Comparison of ENCODE assay signal across 9 cellular contexts in genomic region chr11:128831781-128832497, GRCh38. TPM values are rescaled to one million over a fixed set of nuclear protein-coding genes. Genes with fewer than 3 reads are reported as not detected.
DNase-seq lines count a peak whose midpoint lies in the region; ATAC-seq and TF ChIP-seq lines count a peak whose summit lies in the region.
"Had no signal": no experiment of that assay in that cellular context is flagged by ENCODE, and none has a peak within 500 bp of the region (broad histone marks: within the 10 kb centered on the region; RNA-seq: fewer than 3 reads in every experiment).

No MANE protein-coding gene starts in this region.

- peak overlapping the region in 1 of 4 donors; percentile 68 for H3K27ac ChIP-seq in Peyer's patch

- H3K36me3 ChIP-seq in Peyer's patch: no peaks in the 10 kb centered on the region

- peak overlapping the region; percentile 67 for H3K27ac Mint-ChIP-seq in activated CD8-positive, alpha-beta memory T cell treated with anti-CD3 and anti-CD28 coated beads, Interleukin-2, amount 10 ng/mL, durations not matched to agents 7 days and 5 days
- H3K27ac Mint-ChIP-seq in stimulated activated effector memory CD8-positive, alpha-beta T cell treated with anti-CD3 and anti-CD28 coated beads, Interleukin-12 subunit alpha, Interleukin-12 subunit beta, amount 100 ng/mL, for 72 hours: peak overlapping the region; percentile 41

- no peaks in the 10 kb centered on the region for H3K4me1 ChIP-seq in Peyer's patch

- TF ChIP-seq CTCF in Peyer's patch (IDR thresholded peaks at IDR 0.05): no peak

- H3K36me3 Mint-ChIP-seq in activated CD8-positive, alpha-beta memory T cell treated with anti-CD3 and anti-CD28 coated beads, Interleukin-2, amount 10 ng/mL, durations not matched to agents 7 days and 5 days: peaks cover 2% of the 10 kb centered on the region
- H3K36me3 Mint-ChIP-seq in stimulated activated effector memory CD8-positive, alpha-beta T cell treated with anti-CD3 and anti-CD28 coated beads, Interleukin-12 subunit alpha, Interleukin-12 subunit beta, amount 100 ng/mL, for 72 hours: no peaks in the 10 kb centered on the region

- no peaks in the 10 kb centered on the region for H3K9me3 Mint-ChIP-seq in activated CD8-positive, alpha-beta memory T cell treated with anti-CD3 and anti-CD28 coated beads, Interleukin-2, amount 10 ng/mL, durations not matched to agents 7 days and 5 days (ENCODE audit: low read depth)
- H3K9me3 Mint-ChIP-seq in stimulated activated effector memory CD8-positive, alpha-beta T cell treated with anti-CD3 and anti-CD28 coated beads, Interleukin-12 subunit alpha, Interleukin-12 subunit beta, amount 100 ng/mL, for 72 hours: no peaks in the 10 kb centered on the region

- DNase-seq in activated CD8-positive, alpha-beta memory T cell treated with anti-CD3 and anti-CD28 coated beads, Interleukin-2, amount 10 ng/mL, durations not matched to agents 7 days and 5 days: no peak
- DNase-seq in activated CD8-positive, alpha-beta memory T cell treated with anti-CD3 and anti-CD28 coated beads, Interleukin-2, amount 50 U/mL, for 4 hours: no peak
- DNase-seq in SW480 (ENCODE audit: low spot score) (peak; percentile 60), NK-92 (lab: John Stamatoyannopoulos, UW; ENCODE audit: unreplicated experiment) (no peak), Peyer's patch (no peak), cerebellum (ENCODE audit: low spot score) (no peak)
- DNase-seq in stimulated activated effector memory CD8-positive, alpha-beta T cell treated with anti-CD3 and anti-CD28 coated beads, Interleukin-12 subunit alpha, Interleukin-12 subunit beta, amount 100 ng/mL, for 72 hours (ENCODE audit: low spot score in 2 of 2): no peak

- H3K4me3 Mint-ChIP-seq in activated CD8-positive, alpha-beta memory T cell treated with anti-CD3 and anti-CD28 coated beads, Interleukin-2, amount 10 ng/mL, durations not matched to agents 7 days and 5 days: peak overlapping the region; percentile 7
- peak overlapping the region; percentile 7 for H3K4me3 Mint-ChIP-seq in stimulated activated effector memory CD8-positive, alpha-beta T cell treated with anti-CD3 and anti-CD28 coated beads, Interleukin-12 subunit alpha, Interleukin-12 subunit beta, amount 100 ng/mL, for 72 hours

- no peak for TF ChIP-seq POLR2A in Peyer's patch (IDR thresholded peaks at IDR 0.05)

- no peaks in the 10 kb centered on the region for H3K27me3 Mint-ChIP-seq in activated CD8-positive, alpha-beta memory T cell treated with anti-CD3 and anti-CD28 coated beads, Interleukin-2, amount 10 ng/mL, durations not matched to agents 7 days and 5 days

- no peaks in the 10 kb centered on the region for H3K9me3 ChIP-seq in Peyer's patch

- no peaks in the 10 kb centered on the region for H3K27me3 ChIP-seq in Peyer's patch

- H3K4me3 ChIP-seq in Peyer's patch: no peak overlapping the region

- CTCF ChIA-PET in activated CD8-positive, alpha-beta memory T cell treated with anti-CD3 and anti-CD28 coated beads, Interleukin-2, amount 10 ng/mL, durations not matched to agents 7 days and 5 days (lab: Charles Lee): interaction anchor here (1.1 to 13.5 kb wide), 34 partner anchors 9 to 799 kb away, joined by 3 to 102 read pairs (median 6); partner anchors contain the start of gene FLI1

- H3K4me1 Mint-ChIP-seq in activated CD8-positive, alpha-beta memory T cell treated with anti-CD3 and anti-CD28 coated beads, Interleukin-2, amount 10 ng/mL, durations not matched to agents 7 days and 5 days: peaks cover 28% of the 10 kb centered on the region
- H3K4me1 Mint-ChIP-seq in stimulated activated effector memory CD8-positive, alpha-beta T cell treated with anti-CD3 and anti-CD28 coated beads, Interleukin-12 subunit alpha, Interleukin-12 subunit beta, amount 100 ng/mL, for 72 hours: peaks cover 14% of the 10 kb centered on the region

- ATAC-seq in activated CD8-positive, alpha-beta memory T cell treated with anti-CD3 and anti-CD28 coated beads, Interleukin-2, amount 10 ng/mL, durations not matched to agents 7 days and 5 days: no peak
- ATAC-seq in HG02642 (IDR thresholded peaks at IDR 0.05; ENCODE audit: poor library complexity, unreplicated experiment): peak; percentile 47
- ATAC-seq in stimulated activated effector memory CD8-positive, alpha-beta T cell treated with anti-CD3 and anti-CD28 coated beads, Interleukin-12 subunit alpha, Interleukin-12 subunit beta, amount 100 ng/mL, for 72 hours: no peak

RNA-seq across cellular contexts. Expression of gene KCNJ1, which starts 35.2 kb away (rescaled TPM):
- not detected for total RNA-seq in activated CD8-positive, alpha-beta memory T cell treated with anti-CD3 and anti-CD28 coated beads, Interleukin-2, amount 10 ng/mL, durations not matched to agents 7 days and 5 days
- not detected for total RNA-seq in Peyer's patch
- total RNA-seq in cerebellum: not detected
- total RNA-seq: esophagus mucosa had no signal

RNA-seq across cellular contexts. Expression of gene KCNJ5, which starts 59.2 kb away (rescaled TPM):
- total RNA-seq in activated CD8-positive, alpha-beta memory T cell treated with anti-CD3 and anti-CD28 coated beads, Interleukin-2, amount 10 ng/mL, durations not matched to agents 7 days and 5 days: not detected
- total RNA-seq in Peyer's patch (1 to 10 TPM in 1 of 4 donors, not detected in 3; 1.6 TPM), cerebellum (0.82 TPM)
